ENCODE assay signal across 1 cellular context in the genomic region with DNA sequence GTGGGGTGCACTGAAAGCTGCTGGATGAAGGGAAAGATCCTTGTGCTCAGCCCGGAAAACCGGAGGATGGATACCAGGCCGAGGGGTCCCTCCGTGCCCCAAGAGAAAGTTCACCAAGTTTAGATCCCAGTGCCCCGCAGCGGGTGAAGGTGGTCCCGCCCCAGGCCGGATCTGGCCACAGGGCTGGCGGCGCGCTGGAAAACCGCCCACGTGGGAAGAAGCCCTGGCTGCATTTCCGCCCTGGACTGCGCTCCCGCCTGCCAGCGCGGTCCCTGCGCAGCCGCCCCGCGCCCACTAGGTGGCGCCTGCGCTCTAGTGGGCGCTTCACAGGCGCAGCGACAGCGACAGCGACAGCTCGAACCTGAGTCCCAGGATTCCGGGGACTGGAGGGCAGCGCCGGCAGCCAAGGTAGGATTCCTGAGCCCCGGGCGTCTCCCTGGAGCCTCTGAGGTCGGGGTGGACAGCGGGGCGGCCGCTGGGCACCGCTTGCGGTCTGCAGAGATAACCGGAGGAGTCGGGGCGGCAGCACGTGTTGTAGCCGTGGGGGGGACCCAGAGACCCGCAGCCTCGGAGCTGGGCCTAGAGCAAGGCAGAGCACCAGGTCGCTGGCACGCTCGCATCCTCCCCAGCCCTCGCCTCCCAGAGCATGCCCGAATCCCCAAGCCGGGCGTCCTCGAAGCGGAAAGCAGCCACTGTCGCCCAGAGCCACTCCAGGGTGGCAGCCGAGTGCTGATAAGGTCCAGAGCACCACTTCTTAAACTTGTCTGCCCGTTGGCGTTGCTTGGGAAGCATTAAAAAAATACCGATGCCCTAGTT.
TF ChIP-seq lines count a peak whose summit lies in the region.

A gene with protein sequence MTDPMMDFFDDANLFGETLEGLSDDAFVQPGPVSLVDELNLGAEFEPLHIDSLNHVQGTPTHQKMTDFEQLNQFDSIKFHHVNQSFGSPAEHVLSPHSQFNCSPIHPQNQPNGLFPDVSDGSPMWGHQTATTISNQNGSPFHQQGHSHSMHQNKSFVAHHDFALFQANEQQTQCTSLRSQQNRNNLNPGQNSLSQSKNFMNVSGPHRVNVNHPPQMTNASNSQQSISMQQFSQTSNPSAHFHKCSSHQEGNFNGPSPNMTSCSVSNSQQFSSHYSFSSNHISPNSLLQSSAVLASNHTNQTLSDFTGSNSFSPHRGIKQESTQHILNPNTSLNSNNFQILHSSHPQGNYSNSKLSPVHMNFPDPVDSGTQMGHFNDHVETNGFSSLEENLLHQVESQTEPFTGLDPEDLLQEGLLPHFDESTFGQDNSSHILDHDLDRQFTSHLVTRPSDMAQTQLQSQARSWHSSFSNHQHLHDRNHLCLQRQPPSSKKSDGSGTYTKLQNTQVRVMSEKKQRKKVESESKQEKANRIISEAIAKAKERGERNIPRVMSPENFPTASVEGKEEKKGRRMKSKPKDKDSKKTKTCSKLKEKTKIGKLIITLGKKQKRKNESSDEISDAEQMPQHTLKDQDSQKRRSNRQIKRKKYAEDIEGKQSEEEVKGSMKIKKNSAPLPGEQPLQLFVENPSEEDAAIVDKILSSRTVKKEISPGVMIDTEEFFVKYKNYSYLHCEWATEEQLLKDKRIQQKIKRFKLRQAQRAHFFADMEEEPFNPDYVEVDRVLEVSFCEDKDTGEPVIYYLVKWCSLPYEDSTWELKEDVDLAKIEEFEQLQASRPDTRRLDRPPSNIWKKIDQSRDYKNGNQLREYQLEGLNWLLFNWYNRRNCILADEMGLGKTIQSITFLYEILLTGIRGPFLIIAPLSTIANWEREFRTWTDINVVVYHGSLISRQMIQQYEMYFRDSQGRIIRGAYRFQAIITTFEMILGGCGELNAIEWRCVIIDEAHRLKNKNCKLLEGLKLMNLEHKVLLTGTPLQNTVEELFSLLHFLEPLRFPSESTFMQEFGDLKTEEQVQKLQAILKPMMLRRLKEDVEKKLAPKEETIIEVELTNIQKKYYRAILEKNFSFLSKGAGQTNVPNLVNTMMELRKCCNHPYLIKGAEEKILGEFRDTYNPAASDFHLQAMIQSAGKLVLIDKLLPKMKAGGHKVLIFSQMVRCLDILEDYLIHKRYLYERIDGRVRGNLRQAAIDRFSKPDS (N-terminal part only) (plus strand): TSS at position 322 of the 816 bp plus-strand sequence. CDS start 101,099 bp downstream, outside the sequence.

TF ChIP-seq in HepG2, 621 proteins besides CTCF, POLR2A, EP300 and RAD21 (continued from another document and continues in another):
- TF ChIP-seq LRRFIP1 (CRISPR knock-in tag; conservative IDR thresholded peaks at IDR 0.05): 0 out of 2 replicates have a peak, but pooled peaks have one; percentile 12
- TF ChIP-seq SALL1 (CRISPR knock-in tag; IDR thresholded peaks at IDR 0.05): peak; percentile 96
- TF ChIP-seq KDM2A (CRISPR knock-in tag; IDR thresholded peaks at IDR 0.05; ENCODE audit: borderline replicate concordance, low read depth): peak; percentile 99
- TF ChIP-seq, protein P1, sequence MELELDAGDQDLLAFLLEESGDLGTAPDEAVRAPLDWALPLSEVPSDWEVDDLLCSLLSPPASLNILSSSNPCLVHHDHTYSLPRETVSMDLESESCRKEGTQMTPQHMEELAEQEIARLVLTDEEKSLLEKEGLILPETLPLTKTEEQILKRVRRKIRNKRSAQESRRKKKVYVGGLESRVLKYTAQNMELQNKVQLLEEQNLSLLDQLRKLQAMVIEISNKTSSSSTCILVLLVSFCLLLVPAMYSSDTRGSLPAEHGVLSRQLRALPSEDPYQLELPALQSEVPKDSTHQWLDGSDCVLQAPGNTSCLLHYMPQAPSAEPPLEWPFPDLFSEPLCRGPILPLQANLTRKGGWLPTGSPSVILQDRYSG (CRISPR knock-in tag; IDR thresholded peaks at IDR 0.05): peak; percentile 58
- peak; percentile 98 for TF ChIP-seq ZNF512B (CRISPR knock-in tag; IDR thresholded peaks at IDR 0.05; ENCODE audit: borderline replicate concordance)
- TF ChIP-seq, protein P2, sequence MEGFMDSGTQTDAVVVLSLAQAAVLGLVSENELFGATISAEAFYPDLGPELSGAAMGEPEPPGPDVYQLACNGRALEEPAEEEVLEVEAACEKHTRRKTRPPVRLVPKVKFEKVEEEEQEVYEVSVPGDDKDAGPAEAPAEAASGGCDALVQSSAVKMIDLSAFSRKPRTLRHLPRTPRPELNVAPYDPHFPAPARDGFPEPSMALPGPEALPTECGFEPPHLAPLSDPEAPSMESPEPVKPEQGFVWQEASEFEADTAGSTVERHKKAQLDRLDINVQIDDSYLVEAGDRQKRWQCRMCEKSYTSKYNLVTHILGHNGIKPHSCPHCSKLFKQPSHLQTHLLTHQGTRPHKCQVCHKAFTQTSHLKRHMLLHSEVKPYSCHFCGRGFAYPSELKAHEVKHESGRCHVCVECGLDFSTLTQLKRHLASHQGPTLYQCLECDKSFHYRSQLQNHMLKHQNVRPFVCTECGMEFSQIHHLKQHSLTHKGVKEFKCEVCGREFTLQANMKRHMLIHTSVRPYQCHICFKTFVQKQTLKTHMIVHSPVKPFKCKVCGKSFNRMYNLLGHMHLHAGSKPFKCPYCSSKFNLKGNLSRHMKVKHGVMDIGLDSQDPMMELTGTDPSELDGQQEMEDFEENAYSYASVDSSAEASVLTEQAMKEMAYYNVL (CRISPR knock-in tag; IDR thresholded peaks at IDR 0.05; ENCODE audit: borderline replicate concordance): peak; percentile 95
- TF ChIP-seq SMAD3 (CRISPR knock-in tag; IDR thresholded peaks at IDR 0.05): peak; percentile 84
- no peak; the same call in 1 of the 2 replicates for TF ChIP-seq ZNF567 (CRISPR knock-in tag; IDR thresholded peaks at IDR 0.05; ENCODE audit: borderline replicate concordance)
- TF ChIP-seq ZMYM4 (CRISPR knock-in tag; IDR thresholded peaks at IDR 0.05): peak; percentile 94
- peak; percentile 86 for TF ChIP-seq MED1 (CRISPR knock-in tag; IDR thresholded peaks at IDR 0.05)
- TF ChIP-seq RCOR2 (CRISPR knock-in tag; IDR thresholded peaks at IDR 0.05): peak; percentile 53; the same call in 1 of the 2 replicates
- peak; percentile 88 for TF ChIP-seq GATAD2A (CRISPR knock-in tag; IDR thresholded peaks at IDR 0.05)
- 0 out of 2 replicates have a peak, but pooled peaks have one; percentile 83 for TF ChIP-seq DDIT3 (CRISPR knock-in tag; IDR thresholded peaks at IDR 0.05)
- TF ChIP-seq ZMAT5 (CRISPR knock-in tag; IDR thresholded peaks at IDR 0.05; ENCODE audit: borderline replicate concordance, low read depth): no peak
- no peak for TF ChIP-seq TRIM24 (CRISPR knock-in tag; IDR thresholded peaks at IDR 0.05)
- no peak for TF ChIP-seq ZNF225 (CRISPR knock-in tag; IDR thresholded peaks at IDR 0.05)
- peak; percentile 92; the same call in 1 of the 2 replicates for TF ChIP-seq ZNF704 (CRISPR knock-in tag; IDR thresholded peaks at IDR 0.05; ENCODE audit: borderline replicate concordance)
- peak; percentile 96 for TF ChIP-seq ZSCAN31 (CRISPR knock-in tag; IDR thresholded peaks at IDR 0.05; ENCODE audit: low read depth)
- peak in 1 of 2 experiments; percentile 44; a peak in 1 of 4 replicates for TF ChIP-seq REST (IDR thresholded peaks at IDR 0.05; ENCODE audit: borderline replicate concordance in 1 of 2, low read depth in 1 of 2, low read length in 2 of 2)
- peak; percentile 86 for TF ChIP-seq ZNF18 (CRISPR knock-in tag; IDR thresholded peaks at IDR 0.05; ENCODE audit: insufficient replicate concordance)
- no peak; the same call in 1 of the 2 replicates for TF ChIP-seq ARID2 (CRISPR knock-in tag; IDR thresholded peaks at IDR 0.05; ENCODE audit: borderline replicate concordance)
- TF ChIP-seq SRF (IDR thresholded peaks at IDR 0.05; ENCODE audit: low read depth, low read length): 0 out of 2 replicates have a peak, but pooled peaks have one; percentile 13
- TF ChIP-seq NR3C1 (CRISPR knock-in tag; IDR thresholded peaks at IDR 0.05): 0 out of 2 replicates have a peak, but pooled peaks have one; percentile 8
- peak; percentile 82; the same call in 1 of the 2 replicates for TF ChIP-seq IRF9 (CRISPR knock-in tag; IDR thresholded peaks at IDR 0.05; ENCODE audit: borderline replicate concordance)
- peak; percentile 89; the same call in 1 of the 2 replicates for TF ChIP-seq MEIS1 (CRISPR knock-in tag; IDR thresholded peaks at IDR 0.05; ENCODE audit: borderline replicate concordance)
